ENCODE assay signal across 10 cellular contexts in genomic region chr15:89105147-89105546, GRCh38. TPM values are rescaled to one million over a fixed set of nuclear protein-coding genes. Genes with fewer than 3 reads are reported as not detected.
DNase-seq lines count a peak whose midpoint lies in the region; ATAC-seq and TF ChIP-seq lines count a peak whose summit lies in the region.
"Had no signal": no experiment of that assay in that cellular context is flagged by ENCODE, and none has a peak within 500 bp of the region (broad histone marks: within the 10 kb centered on the region; RNA-seq: fewer than 3 reads in every experiment).

No MANE protein-coding gene starts in this region.

- H3K4me3 Mint-ChIP-seq in activated T-cell treated with anti-CD3 and anti-CD28 coated beads, Interleukin-2, amount 50 U/mL, for 72 hours, result no peak overlapping the region

- H3K27ac ChIP-seq in caudate nucleus (ENCODE audit: low read depth, low read length) (peak overlapping the region; percentile 64), tibial artery (peak overlapping the region; percentile 90 to 98), OCI-LY7 (ENCODE audit: low read depth, low read length, poor library complexity, severe bottlenecking) (no peak overlapping the region)

- CTCF ChIA-PET in OCI-LY7 (lab: Charles Lee; ENCODE audit: unreplicated experiment), result no interaction called here

- peak; percentile 50 for DNase-seq in HT-29 (ENCODE audit: low spot score)
- DNase-seq in caudate nucleus (lab: John Stamatoyannopoulos, UW), result no peak
- DNase-seq in left kidney (ENCODE audit: low read depth, low spot score), result peak; percentile 89
- no peak for DNase-seq in tibial artery
- DNase-seq in T-helper 2 cell, result no peak
- DNase-seq in activated T-cell treated with anti-CD3 and anti-CD28 coated beads, Interleukin-2, amount 50 U/mL, for 72 hours, result no peak
- no peak for DNase-seq in OCI-LY7 (ENCODE audit: low spot score)
- DNase-seq: NCI-H187 treated with DMSO at 0.1 percent for 48 hours had no signal

- no peaks in the 10 kb centered on the region for H3K36me3 Mint-ChIP-seq in activated T-cell treated with anti-CD3 and anti-CD28 coated beads, Interleukin-2, amount 50 U/mL, for 72 hours (ENCODE audit: insufficient read depth in 2 of 2)

- POLR2A ChIA-PET in OCI-LY7 (lab: Charles Lee), result interaction anchor here (0.6 kb wide), 1 partner anchor 276 kb away, joined by 3 read pairs; no protein-coding TSS in a partner anchor

- no peak overlapping the region for H2AFZ ChIP-seq in OCI-LY7 (ENCODE audit: low read length)

- H4K20me1 ChIP-seq in OCI-LY7 (ENCODE audit: insufficient read depth, low read length), result no peaks in the 10 kb centered on the region

- ATAC-seq in activated T-cell treated with anti-CD3 and anti-CD28 coated beads, Interleukin-2, amount 50 U/mL, for 72 hours (replicated peaks in 1 of 2), result no peak
- no peak for ATAC-seq in GM19452 (IDR thresholded peaks at IDR 0.05; ENCODE audit: unreplicated experiment)
- ATAC-seq: GM12878 had no signal

- BruUV-seq in OCI-LY7 (replicated peaks; lab: Mats Ljungman, UMichigan), result no TSS peak

- no peaks in the 10 kb centered on the region for H3K79me2 ChIP-seq in OCI-LY7 (ENCODE audit: insufficient read depth, low read depth, low read length)

- H3K27me3 Mint-ChIP-seq in activated T-cell treated with anti-CD3 and anti-CD28 coated beads, Interleukin-2, amount 50 U/mL, for 72 hours (ENCODE audit: low read depth), result no peaks in the 10 kb centered on the region

- H3K4me3 ChIP-seq in tibial artery (no peak overlapping the region), OCI-LY7 (ENCODE audit: low read depth, low read length, poor library complexity, severe bottlenecking) (no peak overlapping the region)
- H3K4me3 ChIP-seq: GM12878 had no signal

- H3K36me3 ChIP-seq in tibial artery (peaks cover 0 to 10% (median 0%) of the 10 kb centered on the region in 3 donors), OCI-LY7 (ENCODE audit: insufficient read depth, low read length) (no peaks in the 10 kb centered on the region)

- no peaks in the 10 kb centered on the region for H3K9me3 ChIP-seq in tibial artery
- H3K9me3 ChIP-seq in OCI-LY7 (ENCODE audit: low read length), result no peaks in the 10 kb centered on the region

- H3K4me1 Mint-ChIP-seq in activated T-cell treated with anti-CD3 and anti-CD28 coated beads, Interleukin-2, amount 50 U/mL, for 72 hours (ENCODE audit: low read depth), result peaks cover 32% of the 10 kb centered on the region

- H3K4me2 ChIP-seq in OCI-LY7 (ENCODE audit: low read length), result no peak overlapping the region

- H3K27me3 ChIP-seq in tibial artery, result no peaks in the 10 kb centered on the region

- no peak overlapping the region for H3K27ac Mint-ChIP-seq in activated T-cell treated with anti-CD3 and anti-CD28 coated beads, Interleukin-2, amount 50 U/mL, for 72 hours

- intact Hi-C loops in tibial artery (cut with DNase I; ENCODE audit: low total_unique reads) (no loop called here), OCI-LY7 (cut with micrococcal nuclease; ENCODE audit: unreplicated experiment) (no loop called here)

- H3K4me1 ChIP-seq in tibial artery, result peaks cover 14 to 92% (median 72%) of the 10 kb centered on the region in 4 donors
- no peaks in the 10 kb centered on the region for H3K4me1 ChIP-seq in OCI-LY7 (ENCODE audit: insufficient read depth, low read length, poor library complexity, severe bottlenecking)

- H3K9me2 ChIP-seq in OCI-LY7 (ENCODE audit: insufficient read depth, low read length), result no peaks in the 10 kb centered on the region

- H3K9me3 Mint-ChIP-seq in activated T-cell treated with anti-CD3 and anti-CD28 coated beads, Interleukin-2, amount 50 U/mL, for 72 hours, result no peaks in the 10 kb centered on the region

- TF ChIP-seq CTCF in tibial artery (IDR thresholded peaks at IDR 0.05) (no peak), OCI-LY7 (conservative IDR thresholded peaks at IDR 0.05; ENCODE audit: low read length) (no peak)

RNA-seq across cellular contexts. Expression of gene ABHD2, which starts 16.9 kb away (rescaled TPM):
- 156 and 181 TPM in 2 replicates for total RNA-seq in HT-29 (2014; rRNA removed; shearing (Covaris generic))
- total RNA-seq in activated T-cell treated with anti-CD3 and anti-CD28 coated beads, Interleukin-2, amount 50 U/mL, for 72 hours, result 10 to 100 TPM; 36.8 to 44.1 TPM
- 12.6 and 16.1 TPM in 2 replicates for total RNA-seq in OCI-LY7 (2014; rRNA removed; shearing (Covaris generic))
- 22.8 and 30.3 TPM in 2 replicates for total RNA-seq in OCI-LY7 (2022)

Comparison
In these comparisons a context has a peak if more than half of its experiments do, and no peak if none do; other contexts are left out.
1. DNase-seq: peak in HT-29 (single experiment) and left kidney (single experiment); none in caudate nucleus (0 of 61), tibial artery (0 of 2), T-helper 2 cell (0 of 5), activated T-cell treated with anti-CD3 and anti-CD28 coated beads, Interleukin-2, amount 50 U/mL, for 72 hours (0 of 2) and OCI-LY7 (single experiment).